In the genomic region with DNA sequence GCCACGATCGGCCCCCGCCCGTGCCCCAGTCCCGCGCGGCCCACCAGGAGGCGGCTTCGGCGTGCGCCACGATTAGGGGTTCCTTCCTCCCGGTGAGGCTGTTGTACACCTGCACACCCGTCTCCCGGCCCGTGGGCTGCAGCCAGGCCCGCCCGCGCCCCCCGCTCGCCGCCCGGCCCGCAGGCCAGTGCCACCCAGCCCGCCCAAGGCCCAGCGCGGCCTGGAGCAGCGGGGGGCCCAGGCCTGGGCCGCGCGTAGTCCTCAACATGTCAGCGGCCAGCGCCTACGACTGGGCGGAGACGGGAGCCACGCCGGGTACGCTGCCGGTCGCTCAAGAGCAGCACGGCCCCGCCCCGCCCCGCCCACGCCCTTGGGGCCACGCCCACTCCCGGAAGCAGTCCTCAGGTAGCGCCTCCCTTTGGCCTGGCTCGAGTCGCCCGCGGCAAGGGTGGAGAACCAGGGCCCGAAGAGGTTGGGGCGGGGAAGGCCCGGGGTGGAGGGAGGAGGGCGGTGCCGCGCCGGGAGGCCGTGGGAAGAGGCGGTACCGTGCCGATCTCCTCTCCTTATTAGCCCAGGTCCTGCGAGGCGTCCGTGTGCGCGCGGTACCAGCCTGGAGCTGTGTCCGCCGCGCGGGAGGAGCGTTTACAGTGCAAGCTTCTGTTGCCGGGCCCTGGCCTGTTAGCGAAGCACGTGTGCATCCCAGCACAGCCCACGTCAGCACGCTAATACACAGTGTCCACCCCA, we compare ENCODE assay signal across 1 cellular context.
TF ChIP-seq lines count a peak whose summit lies in the region.

A gene with protein sequence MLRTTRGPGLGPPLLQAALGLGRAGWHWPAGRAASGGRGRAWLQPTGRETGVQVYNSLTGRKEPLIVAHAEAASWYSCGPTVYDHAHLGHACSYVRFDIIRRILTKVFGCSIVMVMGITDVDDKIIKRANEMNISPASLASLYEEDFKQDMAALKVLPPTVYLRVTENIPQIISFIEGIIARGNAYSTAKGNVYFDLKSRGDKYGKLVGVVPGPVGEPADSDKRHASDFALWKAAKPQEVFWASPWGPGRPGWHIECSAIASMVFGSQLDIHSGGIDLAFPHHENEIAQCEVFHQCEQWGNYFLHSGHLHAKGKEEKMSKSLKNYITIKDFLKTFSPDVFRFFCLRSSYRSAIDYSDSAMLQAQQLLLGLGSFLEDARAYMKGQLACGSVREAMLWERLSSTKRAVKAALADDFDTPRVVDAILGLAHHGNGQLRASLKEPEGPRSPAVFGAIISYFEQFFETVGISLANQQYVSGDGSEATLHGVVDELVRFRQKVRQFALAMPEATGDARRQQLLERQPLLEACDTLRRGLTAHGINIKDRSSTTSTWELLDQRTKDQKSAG (minus strand): TSS at position 291 of the 744 bp plus-strand sequence. CDS start 23 bp downstream, at position 268.

TF ChIP-seq in GM12878, 131 proteins besides CTCF, POLR2A, EP300 and RAD21 (continued from another document and continues in another):
- TF ChIP-seq CUX1 (IDR thresholded peaks at IDR 0.05; ENCODE audit: insufficient replicate concordance, low read depth, low read length) (no peak), EED (IDR thresholded peaks at IDR 0.05; ENCODE audit: low read depth) (no peak), MAX (IDR thresholded peaks at IDR 0.05; ENCODE audit: low read depth, low read length) (peak; percentile 43), IRF3 (IDR thresholded peaks at IDR 0.05) (0 out of 2 replicates have a peak, but pooled peaks have one; percentile 13), JUND (IDR thresholded peaks at IDR 0.05; ENCODE audit: low read depth, low read length) (no peak), ZBTB33 (IDR thresholded peaks at IDR 0.05) (no peak), ZNF24 (IDR thresholded peaks at IDR 0.05) (0 out of 2 replicates have a peak, but pooled peaks have one; percentile 33), STAT3 (IDR thresholded peaks at IDR 0.05; ENCODE audit: low read depth, low read length) (no peak), ZBTB4 (CRISPR knock-in tag; IDR thresholded peaks at IDR 0.05) (no peak), BCL3 (IDR thresholded peaks at IDR 0.05; ENCODE audit: borderline replicate concordance, insufficient read depth, low read depth, low read length, poor library complexity, severe bottlenecking) (no peak), BCL11A (IDR thresholded peaks at IDR 0.05; ENCODE audit: low read depth, low read length) (0 out of 2 replicates have a peak, but pooled peaks have one; percentile 12), MEF2B (IDR thresholded peaks at IDR 0.05; ENCODE audit: partially characterized antibody, poor library complexity, severe bottlenecking) (no peak), TAF1 (IDR thresholded peaks at IDR 0.05; ENCODE audit: borderline replicate concordance, low read depth, low read length) (peak; percentile 39; the same call in 1 of the 2 replicates), BMI1 (IDR thresholded peaks at IDR 0.05; ENCODE audit: borderline replicate concordance) (no peak), SREBF2 (IDR thresholded peaks at IDR 0.05; ENCODE audit: low read length) (no peak), MTA2 (IDR thresholded peaks at IDR 0.05; ENCODE audit: low read depth) (no peak), ZNF207 (IDR thresholded peaks at IDR 0.05; ENCODE audit: borderline replicate concordance) (no peak), NFIC (IDR thresholded peaks at IDR 0.05; ENCODE audit: low read depth, low read length) (no peak), KAT2A (conservative IDR thresholded peaks at IDR 0.05; ENCODE audit: control insufficient read depth, low read depth, low read length) (no peak), BRCA1 (IDR thresholded peaks at IDR 0.05; ENCODE audit: low read depth, low read length) (no peak), NR2C2 (IDR thresholded peaks at IDR 0.05; ENCODE audit: borderline replicate concordance, control insufficient read depth, insufficient read length, low read depth) (no peak), ASH2L (IDR thresholded peaks at IDR 0.05; ENCODE audit: borderline replicate concordance, low read depth) (no peak), HDAC6 (IDR thresholded peaks at IDR 0.05; ENCODE audit: unreplicated experiment) (no peak), GABPA (IDR thresholded peaks at IDR 0.05; ENCODE audit: low read depth) (no peak), MEF2A (IDR thresholded peaks at IDR 0.05; ENCODE audit: insufficient read depth, low read depth, low read length) (no peak), MTA3 (IDR thresholded peaks at IDR 0.05; ENCODE audit: borderline replicate concordance, low read length) (no peak), LARP7 (IDR thresholded peaks at IDR 0.05) (peak; percentile 81), MLLT1 (IDR thresholded peaks at IDR 0.05) (no peak), CHD1 (IDR thresholded peaks at IDR 0.05; ENCODE audit: low read depth, low read length) (no peak), ELK1 (IDR thresholded peaks at IDR 0.05; ENCODE audit: low read depth, low read length) (no peak), CREM (IDR thresholded peaks at IDR 0.05; ENCODE audit: low read depth) (0 out of 2 replicates have a peak, but pooled peaks have one; percentile 35), BHLHE40 (IDR thresholded peaks at IDR 0.05; ENCODE audit: borderline replicate concordance in 1 of 2, low read depth in 2 of 2, low read length in 1 of 2) (peak; percentile 34 to 77; a peak in 2 of 4 replicates), NKRF (conservative IDR thresholded peaks at IDR 0.05) (peak; percentile 80)
